In the genomic region with DNA sequence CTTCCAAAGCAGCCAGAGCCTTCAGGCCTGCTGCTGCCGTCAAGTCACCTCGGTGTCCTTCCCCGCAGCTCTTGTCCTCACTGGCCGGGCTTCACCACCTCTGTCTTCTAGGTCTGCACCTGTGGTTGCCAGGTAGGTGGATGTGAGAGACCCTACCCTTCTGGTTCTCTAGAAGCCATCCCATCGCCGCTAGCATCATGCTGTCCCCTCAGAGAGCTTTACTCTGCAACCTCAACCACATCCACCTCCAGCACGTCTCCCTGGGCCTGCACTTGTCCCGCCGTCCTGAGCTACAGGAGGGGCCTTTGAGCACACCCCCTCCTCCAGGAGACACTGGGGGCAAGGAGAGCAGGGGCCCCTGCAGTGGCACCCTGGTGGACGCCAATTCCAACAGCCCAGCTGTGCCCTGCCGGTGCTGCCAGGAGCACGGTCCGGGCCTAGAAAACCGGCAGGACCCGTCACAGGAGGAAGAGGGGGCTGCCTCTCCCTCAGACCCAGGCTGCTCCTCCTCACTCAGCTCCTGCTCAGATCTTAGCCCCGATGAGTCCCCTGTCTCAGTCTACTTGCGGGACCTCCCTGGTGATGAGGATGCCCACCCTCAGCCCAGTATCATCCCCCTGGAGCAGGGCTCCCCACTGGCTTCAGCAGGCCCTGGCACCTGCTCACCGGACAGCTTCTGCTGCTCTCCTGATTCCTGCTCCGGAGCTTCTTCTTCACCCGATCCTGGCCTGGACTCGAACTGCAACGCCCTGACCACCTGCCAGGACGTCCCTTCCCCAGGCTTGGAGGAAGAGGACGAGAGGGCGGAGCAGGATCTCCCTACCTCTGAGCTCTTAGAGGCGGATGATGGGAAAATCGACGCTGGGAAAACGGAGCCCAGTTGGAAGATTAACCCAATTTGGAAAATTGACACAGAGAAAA, we compare ENCODE assay signal across 8 cellular contexts. TPM values are rescaled to one million over a fixed set of nuclear protein-coding genes. Genes with fewer than 3 reads are reported as not detected.
DNase-seq lines count a peak whose midpoint lies in the region; ATAC-seq and TF ChIP-seq lines count a peak whose summit lies in the region.

No MANE protein-coding gene starts in this region.

- peak overlapping the region; percentile 82 for H3K4me3 ChIP-seq in AG04450 (ENCODE audit: low read depth, low read length)
- H3K4me3 ChIP-seq in Loucy (ENCODE audit: low read length, poor library complexity, severe bottlenecking), result peak overlapping the region; percentile 92
- H3K4me3 ChIP-seq in choroid plexus epithelial cell (ENCODE audit: low read depth, low read length), result peak overlapping the region; percentile 68
- H3K4me3 ChIP-seq in effector memory CD4-positive, alpha-beta T cell (ENCODE audit: insufficient read depth, low read depth, low read length, poor library complexity, severe bottlenecking), result no peak overlapping the region

- DNase-seq in AG04450 (ENCODE audit: low read depth, low spot score) (no peak), choroid plexus epithelial cell (ENCODE audit: low read depth) (no peak), naive B cell (no peak)
- DNase-seq in effector memory CD4-positive, alpha-beta T cell, result no peak
- no peak for DNase-seq in stimulated activated CD4-positive, alpha-beta T cell treated with anti-CD3 and anti-CD28 coated beads, Interleukin-1b, Interleukin-23, amount 100 ng/mL, for 48 hours

- H3K27me3 ChIP-seq in AG04450 (ENCODE audit: control insufficient read depth, insufficient read depth, low read length) (no peaks in the 10 kb centered on the region), Loucy (ENCODE audit: insufficient read depth, low read length, poor library complexity, severe bottlenecking) (no peaks in the 10 kb centered on the region)
- H3K27me3 ChIP-seq in effector memory CD4-positive, alpha-beta T cell (replicated peaks; ENCODE audit: control insufficient read depth, insufficient read depth, low read length, poor library complexity, severe bottlenecking), result no peaks in the 10 kb centered on the region

- H2AFZ ChIP-seq in Loucy (ENCODE audit: low read length), result no peak overlapping the region

- H3K4me2 ChIP-seq in Loucy (ENCODE audit: low read depth, low read length, poor library complexity, severe bottlenecking), result peak overlapping the region; percentile 79

- H3K36me3 Mint-ChIP-seq in naive B cell, result peaks cover 0 to 8% of the 10 kb centered on the region in 2 donors

- no peak for ATAC-seq in naive B cell (ENCODE audit: low read depth in 2 of 2)
- ATAC-seq in GM18498 (IDR thresholded peaks at IDR 0.05; ENCODE audit: unreplicated experiment), result no peak
- no peak for ATAC-seq in HG02588 (IDR thresholded peaks at IDR 0.05; ENCODE audit: unreplicated experiment)

- TF ChIP-seq CTCF in AG04450 (IDR thresholded peaks at IDR 0.05; ENCODE audit: low read depth, low read length), result no peak
- TF ChIP-seq CTCF in Loucy (conservative IDR thresholded peaks at IDR 0.05; ENCODE audit: low read length), result no peak
- TF ChIP-seq CTCF in choroid plexus epithelial cell (conservative IDR thresholded peaks at IDR 0.05; ENCODE audit: low read depth, low read length), result no peak

- no peaks in the 10 kb centered on the region for H3K9me3 Mint-ChIP-seq in naive B cell

- H3K27ac ChIP-seq in AG04450 (ENCODE audit: low read depth, low read length), result peak overlapping the region; percentile 31
- no peak overlapping the region for H3K27ac ChIP-seq in effector memory CD4-positive, alpha-beta T cell (ENCODE audit: insufficient read depth, low read length, poor library complexity, severe bottlenecking)

- 0 out of 2 replicates have a peak, but pooled peaks cover under 1% of the 10 kb centered on the region for H3F3A ChIP-seq in Loucy (ENCODE audit: low read depth)

- peaks cover 21% of the 10 kb centered on the region for H4K20me1 ChIP-seq in Loucy (ENCODE audit: insufficient read depth, low read length, poor library complexity, severe bottlenecking)

- no peaks in the 10 kb centered on the region for H3K9me2 ChIP-seq in Loucy (replicated peaks; ENCODE audit: low read depth, low read length)

- peaks cover 26% of the 10 kb centered on the region for H3K4me1 ChIP-seq in Loucy (ENCODE audit: insufficient read depth, low read length, poor library complexity, severe bottlenecking)
- H3K4me1 ChIP-seq in effector memory CD4-positive, alpha-beta T cell (ENCODE audit: control insufficient read depth, insufficient read depth, low read length, poor library complexity, severe bottlenecking), result peaks cover 15% of the 10 kb centered on the region

- peak overlapping the region; percentile 86 for H3K9ac ChIP-seq in Loucy (ENCODE audit: low read depth, low read length, poor library complexity, severe bottlenecking)

- H3K4me1 Mint-ChIP-seq in naive B cell, result peaks cover 36 to 52% (median 38%) of the 10 kb centered on the region in 3 donors

- H3K9me3 ChIP-seq in AG04450 (ENCODE audit: control insufficient read depth, insufficient read depth, low read length) (no peaks in the 10 kb centered on the region; the same call in 1 of the 2 replicates), Loucy (ENCODE audit: insufficient read depth, low read depth, low read length) (no peaks in the 10 kb centered on the region)
- no peaks in the 10 kb centered on the region for H3K9me3 ChIP-seq in effector memory CD4-positive, alpha-beta T cell (ENCODE audit: control insufficient read depth, low read length)

- peak overlapping the region in 3 of 6 donors; percentile 14 to 89 (median 59) for H3K27ac Mint-ChIP-seq in naive B cell

- CTCF ChIA-PET in AG04450 (lab: Charles Lee), result interaction anchor here (1.0 to 3.2 kb wide), 10 partner anchors 8 to 270 kb away, joined by 3 to 62 read pairs (median 4); a partner anchor contains a TSS

- H3K4me3 Mint-ChIP-seq in naive B cell, result peak overlapping the region; percentile 63 to 88 (median 80)

- H3K27me3 Mint-ChIP-seq in naive B cell, result no peaks in the 10 kb centered on the region

- H3K79me2 ChIP-seq in Loucy (ENCODE audit: insufficient read depth, low read length), result peaks cover 13% of the 10 kb centered on the region

- peaks cover 38% of the 10 kb centered on the region; the same call in 1 of the 2 replicates for H3K36me3 ChIP-seq in Loucy (ENCODE audit: insufficient read depth, low read length)
- H3K36me3 ChIP-seq in effector memory CD4-positive, alpha-beta T cell (ENCODE audit: control insufficient read depth, insufficient read depth, low read length), result peaks cover 7% of the 10 kb centered on the region

- POLR2A ChIA-PET in AG04450 (lab: Yijun Ruan, JAX), result interaction anchor here (1.1 to 2.6 kb wide), 3 partner anchors 14 to 241 kb away, joined by 3 to 11 read pairs (median 4); a partner anchor contains a TSS

RNA-seq across cellular contexts. Expression of a gene that starts 1.1 kb away (rescaled TPM):
- polyA plus RNA-seq in AG04450 (2011; rRNA removed) (20.9 and 22.4 TPM in 2 replicates), naive B cell (ENCODE audit: low read depth in 6 of 6) (1 to 10 TPM in 5 of 6 donors, not detected in 1; 3.4 to 6.5 (median 5.0) TPM)
- 14.4 and 17.1 TPM in 2 replicates for polyA minus RNA-seq in AG04450 (2011; rRNA and poly(A)+ RNA removed)

RNA-seq across cellular contexts. Expression of a gene that starts 13.2 kb away (rescaled TPM):
- polyA plus RNA-seq in AG04450 (2011; rRNA removed), result 140 and 146 TPM in 2 replicates
- polyA minus RNA-seq in AG04450 (2011; rRNA and poly(A)+ RNA removed), result 66.8 and 76.8 TPM in 2 replicates
- polyA plus RNA-seq in naive B cell (ENCODE audit: low read depth in 6 of 6), result 100 to 1,000 TPM in 5 of 6 donors, 10 to 100 TPM in 1; 99.4 to 187 (median 117) TPM

RNA-seq across cellular contexts. Expression of a gene that starts 20.6 kb away (rescaled TPM):
- polyA plus RNA-seq in AG04450 (2011; rRNA removed) (not detected in 2 replicates), naive B cell (ENCODE audit: low read depth in 6 of 6) (not detected)
- polyA minus RNA-seq in AG04450 (2011; rRNA and poly(A)+ RNA removed), result not detected in 2 replicates

RNA-seq across cellular contexts. Expression of a gene that starts 44.6 kb away (rescaled TPM):
- polyA plus RNA-seq in AG04450 (2011; rRNA removed) (1.5 and 1.7 TPM in 2 replicates), naive B cell (ENCODE audit: low read depth in 6 of 6) (under 1 TPM in 2 of 6 donors, not detected in 4; 0.08 to 0.33 TPM)
- 3.0 and 5.6 TPM in 2 replicates for polyA minus RNA-seq in AG04450 (2011; rRNA and poly(A)+ RNA removed)

RNA-seq across cellular contexts. Expression of a gene that starts 48.5 kb away (rescaled TPM):
- polyA plus RNA-seq in AG04450 (2011; rRNA removed) (40.5 and 42.6 TPM in 2 replicates), naive B cell (ENCODE audit: low read depth in 6 of 6) (10 to 100 TPM; 11.6 to 28.2 (median 18.1) TPM)
- polyA minus RNA-seq in AG04450 (2011; rRNA and poly(A)+ RNA removed), result 61.7 and 68.9 TPM in 2 replicates
